Comparison of ENCODE assay signal across 1 cellular context in genomic region chr7:31692451-31692850, GRCh38.
TF ChIP-seq lines count a peak whose summit lies in the region.

No MANE protein-coding gene starts in this region.

TF ChIP-seq in H1, 55 proteins besides CTCF, POLR2A, EP300 and RAD21 (continued from another document):
- TF ChIP-seq USF2 (IDR thresholded peaks at IDR 0.05; ENCODE audit: low read length) (no peak), FOSL1 (IDR thresholded peaks at IDR 0.05; ENCODE audit: insufficient read depth, low read depth, low read length) (no peak)
